ENCODE assay signal across 26 cellular contexts in the genomic region with DNA sequence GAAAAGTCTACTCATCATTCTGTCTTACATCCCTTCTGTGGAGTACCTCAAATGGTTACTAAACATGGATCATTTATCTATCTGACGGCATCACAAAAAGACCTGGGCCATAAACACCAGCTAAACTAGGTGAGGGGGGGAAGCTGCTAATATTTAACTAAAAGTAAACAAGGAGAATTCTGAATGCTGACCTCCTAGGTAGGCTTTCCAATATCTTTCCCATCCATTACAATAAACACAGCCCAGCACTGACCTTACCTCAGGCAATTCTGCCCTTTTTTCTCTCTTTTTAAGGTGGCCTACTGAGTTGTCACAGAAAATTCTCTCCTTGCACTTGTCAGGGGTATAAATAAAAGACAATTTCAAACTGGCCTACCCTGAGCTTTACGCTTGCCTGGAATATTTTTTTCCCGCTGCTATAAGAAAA. TPM values are rescaled to one million over a fixed set of nuclear protein-coding genes. Genes with fewer than 3 reads are reported as not detected.
DNase-seq lines count a peak whose midpoint lies in the region; ATAC-seq and TF ChIP-seq lines count a peak whose summit lies in the region.
"Had no signal": no experiment of that assay in that cellular context is flagged by ENCODE, and none has a peak within 500 bp of the region (broad histone marks: within the 10 kb centered on the region; RNA-seq: fewer than 3 reads in every experiment).

No MANE protein-coding gene starts in this region.

- no peak overlapping the region for H3K4me3 ChIP-seq in body of pancreas
- H3K4me3 ChIP-seq: ascending aorta, GM12878, lower lobe of right lung, MG63, sigmoid colon, thoracic aorta had no signal

- 16 to 27% methylated on average over 3 of the region's 3 CpGs for WGBS in body of pancreas, 2 donors

- intact Hi-C loops in body of pancreas (cut with DNase I) (no loop called here), posterior cingulate gyrus (cut with DNase I) (no loop called here)

- H3K4me3 Mint-ChIP-seq in memory B cell, result no peak overlapping the region
- no peak overlapping the region for H3K4me3 Mint-ChIP-seq in stimulated activated memory B cell treated with anti-CD40 and anti-IgM and Interleukin-4, amounts not matched to agents 10 μg/mL and 1 μg/mL and 100 μg/mL, for 72 hours
- H3K4me3 Mint-ChIP-seq: activated CD4-positive, alpha-beta T cell treated with anti-CD3 and anti-CD28 coated beads, Interleukin-2, amount 10 ng/mL, durations not matched to agents 7 days and 5 days; activated naive CD8-positive, alpha-beta T cell; activated T-helper 17 cell treated with anti-CD3 and anti-CD28 coated beads, Interleukin-2, amount 50 U/mL, for 72 hours; CD8-positive, alpha-beta memory T cell had no signal

- no peaks in the 10 kb centered on the region for H3K27me3 Mint-ChIP-seq in memory B cell
- no peaks in the 10 kb centered on the region for H3K27me3 Mint-ChIP-seq in stimulated activated memory B cell treated with anti-CD40 and anti-IgM and Interleukin-4, amounts not matched to agents 10 μg/mL and 1 μg/mL and 100 μg/mL, for 72 hours
- H3K27me3 Mint-ChIP-seq: activated CD4-positive, alpha-beta T cell treated with anti-CD3 and anti-CD28 coated beads, Interleukin-2, amount 10 ng/mL, durations not matched to agents 7 days and 5 days; activated naive CD8-positive, alpha-beta T cell; activated T-helper 17 cell treated with anti-CD3 and anti-CD28 coated beads, Interleukin-2, amount 50 U/mL, for 72 hours; CD8-positive, alpha-beta memory T cell had no signal

- DNase-seq in ELF-1 (ENCODE audit: low read depth, low spot score) (peak; percentile 5), body of pancreas (peak; percentile 22 to 57 (median 32)), memory B cell (ENCODE audit: low spot score in 2 of 2) (no peak), UCSD-AML1 (lab: John Stamatoyannopoulos, UW; ENCODE audit: unreplicated experiment) (no peak), posterior cingulate gyrus (no peak)
- DNase-seq in stimulated activated CD4-positive, alpha-beta T cell treated with anti-CD3 and anti-CD28 coated beads, Interleukin-4, amount 100 ng/mL, for 24 hours, result no peak
- DNase-seq: activated CD4-positive, alpha-beta T cell treated with anti-CD3 and anti-CD28 coated beads, Interleukin-2, amount 10 ng/mL, durations not matched to agents 7 days and 5 days; CD8-positive, alpha-beta memory T cell; central memory CD4-positive, alpha-beta T cell; DMS79 treated with DMSO at 0.1 percent for 48 hours; IMR-90; lower lobe of right lung; MG63; NCI-H1417 treated with DMSO at 0.1 percent for 48 hours; NCI-H510A treated with DMSO at 0.1 percent for 48 hours; NK-92 treated with Interleukin-12 subunit alpha and Interleukin-12 subunit beta, amount 100 ng/mL, for 24 hours; sigmoid colon; T-helper 1 cell had no signal

- H3K27ac Mint-ChIP-seq in memory B cell, result peak overlapping the region; percentile 80
- H3K27ac Mint-ChIP-seq in stimulated activated memory B cell treated with anti-CD40 and anti-IgM and Interleukin-4, amounts not matched to agents 10 μg/mL and 1 μg/mL and 100 μg/mL, for 72 hours, result peak overlapping the region; percentile 87
- H3K27ac Mint-ChIP-seq: activated CD4-positive, alpha-beta T cell treated with anti-CD3 and anti-CD28 coated beads, Interleukin-2, amount 10 ng/mL, durations not matched to agents 7 days and 5 days; activated naive CD8-positive, alpha-beta T cell; activated T-helper 17 cell treated with anti-CD3 and anti-CD28 coated beads, Interleukin-2, amount 50 U/mL, for 72 hours had no signal

- TF ChIP-seq CTCF in body of pancreas (IDR thresholded peaks at IDR 0.05), result no peak

- H3K4me1 ChIP-seq in body of pancreas, result peaks cover 66% of the 10 kb centered on the region
- H3K4me1 ChIP-seq: ascending aorta, lower lobe of right lung had no signal

- H3K9me3 Mint-ChIP-seq in memory B cell, result no peaks in the 10 kb centered on the region
- no peaks in the 10 kb centered on the region for H3K9me3 Mint-ChIP-seq in stimulated activated memory B cell treated with anti-CD40 and anti-IgM and Interleukin-4, amounts not matched to agents 10 μg/mL and 1 μg/mL and 100 μg/mL, for 72 hours
- H3K9me3 Mint-ChIP-seq: activated CD4-positive, alpha-beta T cell treated with anti-CD3 and anti-CD28 coated beads, Interleukin-2, amount 10 ng/mL, durations not matched to agents 7 days and 5 days; activated T-helper 17 cell treated with anti-CD3 and anti-CD28 coated beads, Interleukin-2, amount 50 U/mL, for 72 hours; CD8-positive, alpha-beta memory T cell had no signal

- H3K36me3 ChIP-seq in body of pancreas (replicated peaks in 1 of 2; ENCODE audit: insufficient read depth in 1 of 2, low read depth in 2 of 2), result peaks cover 0 to 2% of the 10 kb centered on the region in 2 donors

- ATAC-seq in body of pancreas (peak; percentile 94), memory B cell (ENCODE audit: low read depth) (no peak), GM21825 (IDR thresholded peaks at IDR 0.05; ENCODE audit: unreplicated experiment) (no peak)
- ATAC-seq in stimulated activated memory B cell treated with anti-CD40 and anti-IgM and Interleukin-4, amounts not matched to agents 10 μg/mL and 1 μg/mL and 100 μg/mL, for 72 hours, result no peak
- ATAC-seq: activated T-helper 17 cell treated with anti-CD3 and anti-CD28 coated beads, Interleukin-2, amount 50 U/mL, for 72 hours; GM12878; lower lobe of right lung; Panc1 had no signal

- no peak for TF ChIP-seq POLR2A in body of pancreas (IDR thresholded peaks at IDR 0.05)

- peak overlapping the region; percentile 68 to 78 (median 72) for H3K27ac ChIP-seq in body of pancreas
- H3K27ac ChIP-seq: ascending aorta, lower lobe of right lung, thoracic aorta had no signal

- no peaks in the 10 kb centered on the region for H3K9me3 ChIP-seq in body of pancreas
- H3K9me3 ChIP-seq: ascending aorta, lower lobe of right lung, MG63, sigmoid colon, thoracic aorta had no signal

- H3K27me3 ChIP-seq in body of pancreas, result no peaks in the 10 kb centered on the region
- H3K27me3 ChIP-seq: ascending aorta, MG63, sigmoid colon had no signal

- H3K36me3 Mint-ChIP-seq in memory B cell, result peaks cover 24% of the 10 kb centered on the region
- peaks cover 55% of the 10 kb centered on the region for H3K36me3 Mint-ChIP-seq in stimulated activated memory B cell treated with anti-CD40 and anti-IgM and Interleukin-4, amounts not matched to agents 10 μg/mL and 1 μg/mL and 100 μg/mL, for 72 hours

- peaks cover 47% of the 10 kb centered on the region for H3K4me1 Mint-ChIP-seq in memory B cell
- H3K4me1 Mint-ChIP-seq in stimulated activated memory B cell treated with anti-CD40 and anti-IgM and Interleukin-4, amounts not matched to agents 10 μg/mL and 1 μg/mL and 100 μg/mL, for 72 hours, result peaks cover 63% of the 10 kb centered on the region

RNA-seq across cellular contexts. Expression of a gene that starts 33.1 kb away (rescaled TPM):
- 10 to 100 TPM; 10.5 to 13.2 TPM for total RNA-seq in body of pancreas

Comparison
In these comparisons a context has a peak if more than half of its experiments do, and no peak if none do; other contexts are left out.
1. DNase-seq: peak in ELF-1 (single experiment) and body of pancreas (4 of 4); none in memory B cell (0 of 2), stimulated activated CD4-positive, alpha-beta T cell treated with anti-CD3 and anti-CD28 coated beads, Interleukin-4, amount 100 ng/mL, for 24 hours (single experiment), UCSD-AML1 (single experiment) and posterior cingulate gyrus (0 of 10).